8 cellular contexts compared by ENCODE assay signal in the genomic region with DNA sequence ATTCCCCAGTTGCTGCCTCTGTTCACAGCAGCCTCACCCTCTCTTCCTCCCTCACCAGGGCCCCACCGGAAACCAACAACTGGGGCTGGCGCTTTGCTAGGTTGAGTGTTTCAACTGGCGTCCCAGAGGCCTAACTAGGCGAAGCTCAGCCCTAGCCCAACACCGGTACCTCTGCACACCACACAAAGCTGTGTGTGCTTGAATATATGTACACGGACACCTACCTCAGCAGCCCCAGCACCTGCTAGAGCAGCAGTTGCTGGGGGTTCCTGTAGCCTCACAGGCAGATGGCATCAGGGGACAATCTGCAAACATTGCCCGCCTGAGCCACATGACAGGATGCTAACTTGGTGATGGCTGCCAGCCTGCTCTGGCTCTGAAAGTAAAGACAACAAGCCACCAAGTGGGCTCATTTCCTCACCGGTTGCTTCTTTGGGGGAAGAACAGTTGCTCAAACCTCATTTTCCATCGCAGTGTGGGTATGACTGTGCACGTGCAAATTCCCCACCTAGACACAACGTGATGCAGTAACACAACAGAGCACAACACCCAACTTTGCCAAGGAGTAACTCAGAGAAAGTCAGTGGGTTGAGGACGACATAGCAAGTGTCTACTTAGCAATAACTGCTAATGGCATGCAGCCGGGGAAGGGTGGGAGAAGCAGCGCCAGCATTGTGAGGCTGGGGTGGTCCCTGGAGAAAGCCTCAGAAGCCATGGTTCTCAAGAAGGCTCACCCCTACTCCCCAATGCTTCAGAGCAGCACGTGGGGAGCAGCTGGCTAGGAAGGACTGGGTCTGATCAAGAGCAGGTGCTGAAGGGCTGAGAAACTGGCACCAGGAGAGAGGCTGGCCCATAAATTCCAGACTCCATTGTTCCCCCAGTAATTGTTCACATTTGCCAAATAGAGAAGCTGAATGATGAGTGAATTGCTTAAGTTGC.
DNase-seq lines count a peak whose midpoint lies in the region; ATAC-seq, FAIRE-seq and TF ChIP-seq lines count a peak whose summit lies in the region.

No MANE protein-coding gene starts in this region.

- peaks cover 91% of the 10 kb centered on the region for H3K4me1 Mint-ChIP-seq in activated CD4-positive, alpha-beta memory T cell treated with anti-CD3 and anti-CD28 coated beads for 36 hours (ENCODE audit: low read depth)

- H3K79me2 ChIP-seq in HepG2 (ENCODE audit: insufficient read depth, low read length): no peaks in the 10 kb centered on the region

- no peak for FAIRE-seq in HepG2 (lab: Jason Lieb, UNC)

- POLR2A ChIA-PET in activated CD4-positive, alpha-beta memory T cell treated with anti-CD3 and anti-CD28 coated beads for 36 hours (lab: Charles Lee): interaction anchor here (0.5 to 2.2 kb wide), 5 partner anchors 21 to 92 kb away, joined by 3 to 5 read pairs (median 3); no protein-coding TSS in a partner anchor
- POLR2A ChIA-PET in HepG2 (lab: Yijun Ruan, JAX): no interaction called here

- peak overlapping the region; percentile 49 for H3K27ac ChIP-seq in HepG2 (ENCODE audit: extremely low read length, insufficient read depth, low read length)
- peak overlapping the region; percentile 7 to 50 (median 29) for H3K27ac ChIP-seq in upper lobe of left lung

- intact Hi-C loops in activated CD4-positive, alpha-beta memory T cell treated with anti-CD3 and anti-CD28 coated beads for 36 hours (cut with micrococcal nuclease): loop anchor here (1.0 to 10.0 kb wide), 8 partner anchors 17 to 247 kb away; partner anchors contain the start of gene BCLAF3
- intact Hi-C loops in HepG2 (cut with micrococcal nuclease; ENCODE audit: unreplicated experiment): no loop called here

- peak; percentile 43 for ATAC-seq in GM18909 (IDR thresholded peaks at IDR 0.05; ENCODE audit: poor library complexity, unreplicated experiment)
- ATAC-seq in HG03442 (IDR thresholded peaks at IDR 0.05; ENCODE audit: unreplicated experiment): peak; percentile 29
- ATAC-seq in HepG2: no peak
- no peak for ATAC-seq in upper lobe of left lung (ENCODE audit: low FRiP score in 2 of 2)

- no peak overlapping the region for H3K9ac ChIP-seq in HepG2 (ENCODE audit: insufficient read depth, low read depth, low read length)

- peak overlapping the region; percentile 64 for H3K4me3 Mint-ChIP-seq in activated CD4-positive, alpha-beta memory T cell treated with anti-CD3 and anti-CD28 coated beads for 36 hours

- in situ Hi-C loops in HepG2 (cut with HindIII; ENCODE audit: extremely low pct_ligation_motif_present, low pct_unique_long_range_greater_than_20kb): loop anchor here (10.0 kb wide), 1 partner anchor 137 kb away; the partner anchor contains the start of gene SH3KBP1

- no peaks in the 10 kb centered on the region for H3K27me3 ChIP-seq in HepG2 (ENCODE audit: control insufficient read depth in 1 of 2, insufficient read depth in 2 of 2, low read length in 2 of 2)
- no peaks in the 10 kb centered on the region for H3K27me3 ChIP-seq in upper lobe of left lung

- no peaks in the 10 kb centered on the region for H3K36me3 ChIP-seq in HepG2 (replicated peaks in 1 of 2; ENCODE audit: control insufficient read depth in 1 of 2, insufficient read depth in 2 of 2, low read length in 2 of 2)
- H3K36me3 ChIP-seq in upper lobe of left lung: no peaks in the 10 kb centered on the region

- H4K20me1 ChIP-seq in HepG2 (ENCODE audit: insufficient read depth, low read length): no peaks in the 10 kb centered on the region

- peak; percentile 85 for DNase-seq in activated CD4-positive, alpha-beta memory T cell treated with anti-CD3 and anti-CD28 coated beads for 36 hours
- no peak for DNase-seq in HepG2 (ENCODE audit: low spot score)
- peak in 1 of 2 donors; percentile 35 for DNase-seq in upper lobe of left lung
- DNase-seq in D341Med (ENCODE audit: low spot score): no peak
- DNase-seq in HUDEP-2 (lab: John Stamatoyannopoulos, UW; ENCODE audit: unreplicated experiment in 76 of 76): no peak
- DNase-seq in NCI-H446 treated with DMSO at 0.1 percent for 48 hours (lab: John Stamatoyannopoulos, UW): no peak

- H3K4me3 ChIP-seq in HepG2 (replicated peaks in 1 of 3; ENCODE audit: insufficient read depth in 1 of 3, low read depth in 2 of 3, low read length in 3 of 3) (no peak overlapping the region), upper lobe of left lung (no peak overlapping the region)

- no peak for TF ChIP-seq RAD21 in HepG2 (CRISPR knock-in tag; IDR thresholded peaks at IDR 0.05)

- no peaks in the 10 kb centered on the region for H3K9me3 ChIP-seq in HepG2 (ENCODE audit: low read length)
- peaks cover 0 to 3% (median 0%) of the 10 kb centered on the region in 4 donors for H3K9me3 ChIP-seq in upper lobe of left lung

- TF ChIP-seq CTCF in HepG2 (CRISPR knock-in tag; IDR thresholded peaks at IDR 0.05) (no peak), upper lobe of left lung (IDR thresholded peaks at IDR 0.05) (no peak)

- H3K9me3 Mint-ChIP-seq in activated CD4-positive, alpha-beta memory T cell treated with anti-CD3 and anti-CD28 coated beads for 36 hours: peaks cover 7% of the 10 kb centered on the region

- H3K27ac Mint-ChIP-seq in activated CD4-positive, alpha-beta memory T cell treated with anti-CD3 and anti-CD28 coated beads for 36 hours: peak overlapping the region; percentile 97

- H2AFZ ChIP-seq in HepG2 (ENCODE audit: low read length): no peak overlapping the region

- CTCF ChIA-PET in activated CD4-positive, alpha-beta memory T cell treated with anti-CD3 and anti-CD28 coated beads for 36 hours (lab: Charles Lee): interaction anchor here (1.0 to 1.4 kb wide), 3 partner anchors 18 to 25 kb away, joined by 3 to 4 read pairs (median 3); no protein-coding TSS in a partner anchor
- CTCF ChIA-PET in HepG2 (lab: Yijun Ruan, JAX; ENCODE audit: low intra/inter-chr PET ratio, low total read pairs): no interaction called here

- H3K4me2 ChIP-seq in HepG2 (ENCODE audit: low read depth, low read length): no peak overlapping the region

- peaks cover 13% of the 10 kb centered on the region for H3K36me3 Mint-ChIP-seq in activated CD4-positive, alpha-beta memory T cell treated with anti-CD3 and anti-CD28 coated beads for 36 hours

- peaks cover 61% of the 10 kb centered on the region for H3K4me1 ChIP-seq in HepG2 (ENCODE audit: insufficient read depth, low read length)
- peaks cover 6 to 9% (median 7%) of the 10 kb centered on the region in 4 donors for H3K4me1 ChIP-seq in upper lobe of left lung

- no peak for TF ChIP-seq POLR2A in HepG2 (IDR thresholded peaks at IDR 0.05; ENCODE audit: insufficient read depth in 1 of 2, low read depth in 2 of 2, low read length in 2 of 2)
- no peak for TF ChIP-seq POLR2A in upper lobe of left lung (IDR thresholded peaks at IDR 0.05)

- H3K27me3 Mint-ChIP-seq in activated CD4-positive, alpha-beta memory T cell treated with anti-CD3 and anti-CD28 coated beads for 36 hours: no peaks in the 10 kb centered on the region

- BruUV-seq in HepG2 (replicated peaks; lab: Mats Ljungman, UMichigan): no TSS peak

- 97% methylated on average over 5 of the region's 15 CpGs for WGBS in HepG2 (ENCODE audit: low lambda C conversion rate)
- WGBS in upper lobe of left lung, 2 donors: 66% methylated on average over 15 of the region's 15 CpGs; no CpG with 5 or more reads in 1 of the 2 donors

- TF ChIP-seq EP300 in HepG2 (IDR thresholded peaks at IDR 0.05; ENCODE audit: low read depth in 2 of 2, low read length in 2 of 2) (no peak), HepG2 (CRISPR knock-in tag; IDR thresholded peaks at IDR 0.05; ENCODE audit: borderline replicate concordance) (no peak), upper lobe of left lung (IDR thresholded peaks at IDR 0.05) (no peak)

TF ChIP-seq in HepG2, 621 proteins besides CTCF, POLR2A, EP300 and RAD21 (continues in another document):
- TF ChIP-seq EED (CRISPR knock-in tag; IDR thresholded peaks at IDR 0.05) (no peak), E2F5 (CRISPR knock-in tag; conservative IDR thresholded peaks at IDR 0.05) (no peak), TBL1XR1 (IDR thresholded peaks at IDR 0.05; ENCODE audit: borderline replicate concordance, low read length, partially characterized antibody) (no peak), ZNF232 (CRISPR knock-in tag; IDR thresholded peaks at IDR 0.05; ENCODE audit: borderline replicate concordance) (no peak), ZSCAN12 (CRISPR knock-in tag; IDR thresholded peaks at IDR 0.05) (no peak), AGO1 (IDR thresholded peaks at IDR 0.05; ENCODE audit: low read depth, low read length, poor library complexity, severe bottlenecking) (no peak), HNRNPLL (IDR thresholded peaks at IDR 0.05; ENCODE audit: low read depth, low read length, poor library complexity, severe bottlenecking) (no peak), ZNF569 (CRISPR knock-in tag; IDR thresholded peaks at IDR 0.05; ENCODE audit: borderline replicate concordance) (no peak)
- TF ChIP-seq, protein P1, sequence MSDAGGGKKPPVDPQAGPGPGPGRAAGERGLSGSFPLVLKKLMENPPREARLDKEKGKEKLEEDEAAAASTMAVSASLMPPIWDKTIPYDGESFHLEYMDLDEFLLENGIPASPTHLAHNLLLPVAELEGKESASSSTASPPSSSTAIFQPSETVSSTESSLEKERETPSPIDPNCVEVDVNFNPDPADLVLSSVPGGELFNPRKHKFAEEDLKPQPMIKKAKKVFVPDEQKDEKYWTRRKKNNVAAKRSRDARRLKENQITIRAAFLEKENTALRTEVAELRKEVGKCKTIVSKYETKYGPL (CRISPR knock-in tag; IDR thresholded peaks at IDR 0.05): no peak
- TF ChIP-seq, protein P2, sequence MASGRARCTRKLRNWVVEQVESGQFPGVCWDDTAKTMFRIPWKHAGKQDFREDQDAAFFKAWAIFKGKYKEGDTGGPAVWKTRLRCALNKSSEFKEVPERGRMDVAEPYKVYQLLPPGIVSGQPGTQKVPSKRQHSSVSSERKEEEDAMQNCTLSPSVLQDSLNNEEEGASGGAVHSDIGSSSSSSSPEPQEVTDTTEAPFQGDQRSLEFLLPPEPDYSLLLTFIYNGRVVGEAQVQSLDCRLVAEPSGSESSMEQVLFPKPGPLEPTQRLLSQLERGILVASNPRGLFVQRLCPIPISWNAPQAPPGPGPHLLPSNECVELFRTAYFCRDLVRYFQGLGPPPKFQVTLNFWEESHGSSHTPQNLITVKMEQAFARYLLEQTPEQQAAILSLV (CRISPR knock-in tag; IDR thresholded peaks at IDR 0.05; ENCODE audit: borderline replicate concordance): no peak

Comparison
In these comparisons a context has a peak if more than half of its experiments do, and no peak if none do; other contexts are left out.
1. ATAC-seq: peak in GM18909 (single experiment) and HG03442 (single experiment); none in HepG2 (single experiment) and upper lobe of left lung (0 of 2).